22 cellular contexts compared by ENCODE assay signal in genomic region chr15:40011303-40011702, GRCh38. TPM values are rescaled to one million over a fixed set of nuclear protein-coding genes. Genes with fewer than 3 reads are reported as not detected.
A peak's percentile ranks its signal among the peaks of the same experiment; 100 is the strongest.
DNase-seq lines count a peak whose midpoint lies in the region; ATAC-seq and TF ChIP-seq lines count a peak whose summit lies in the region.
"Had no signal": no experiment of that assay in that cellular context is flagged by ENCODE, and none has a peak within 500 bp of the region (broad histone marks: within the 10 kb centered on the region; RNA-seq: fewer than 3 reads in every experiment).

No MANE protein-coding gene starts in this region.

- no peak for TF ChIP-seq EP300 in upper lobe of left lung (IDR thresholded peaks at IDR 0.05)

- no peak overlapping the region for H3K4me3 Mint-ChIP-seq in GM23338
- no peak overlapping the region for H3K4me3 Mint-ChIP-seq in stimulated activated naive CD8-positive, alpha-beta T cell treated with anti-CD3 and anti-CD28 coated beads, Interleukin-15, amount 100 ng/mL, for 72 hours
- H3K4me3 Mint-ChIP-seq: B cell, CD14-positive monocyte had no signal

- H3K27me3 Mint-ChIP-seq in GM23338 (ENCODE audit: insufficient read depth, low read depth, poor library complexity): peaks cover 8% of the 10 kb centered on the region
- no peaks in the 10 kb centered on the region for H3K27me3 Mint-ChIP-seq in stimulated activated naive CD8-positive, alpha-beta T cell treated with anti-CD3 and anti-CD28 coated beads, Interleukin-15, amount 100 ng/mL, for 72 hours
- H3K27me3 Mint-ChIP-seq: B cell had no signal

- H3K4me3 ChIP-seq in GM23338 (no peak overlapping the region), psoas muscle (no peak overlapping the region), upper lobe of left lung (no peak overlapping the region)
- H3K4me3 ChIP-seq: HAP-1 had no signal

- H3K9me2 ChIP-seq in GM23338 (ENCODE audit: insufficient read depth): peaks cover 3% of the 10 kb centered on the region; the same call in 1 of the 2 replicates

- no peak for TF ChIP-seq POLR2A in upper lobe of left lung (IDR thresholded peaks at IDR 0.05)

- no peaks in the 10 kb centered on the region for H3K79me2 ChIP-seq in GM23338 (replicated peaks; ENCODE audit: insufficient read depth)

- H3K9me3 Mint-ChIP-seq in GM23338: peaks cover 42% of the 10 kb centered on the region
- peaks cover 15 to 27% of the 10 kb centered on the region in 2 donors for H3K9me3 Mint-ChIP-seq in stimulated activated naive CD8-positive, alpha-beta T cell treated with anti-CD3 and anti-CD28 coated beads, Interleukin-15, amount 100 ng/mL, for 72 hours

- H3K27ac Mint-ChIP-seq in GM23338: no peak overlapping the region
- H3K27ac Mint-ChIP-seq in stimulated activated naive CD8-positive, alpha-beta T cell treated with anti-CD3 and anti-CD28 coated beads, Interleukin-15, amount 100 ng/mL, for 72 hours: no peak overlapping the region
- H3K27ac Mint-ChIP-seq: B cell, CD14-positive monocyte had no signal

- no peaks in the 10 kb centered on the region for H3K27me3 ChIP-seq in GM23338 (ENCODE audit: insufficient read depth)
- no peaks in the 10 kb centered on the region for H3K27me3 ChIP-seq in layer of hippocampus (ENCODE audit: control insufficient read depth, insufficient read depth, low read length)
- no peaks in the 10 kb centered on the region for H3K27me3 ChIP-seq in psoas muscle (ENCODE audit: insufficient read depth in 3 of 3, low read length in 2 of 3)
- H3K27me3 ChIP-seq in upper lobe of left lung: no peaks in the 10 kb centered on the region

- TF ChIP-seq CTCF in GM23338 (conservative IDR thresholded peaks at IDR 0.05; ENCODE audit: low read depth in 2 of 2) (no peak), psoas muscle (IDR thresholded peaks at IDR 0.05) (no peak), upper lobe of left lung (IDR thresholded peaks at IDR 0.05) (no peak)

- H3K4me1 ChIP-seq in GM23338 (ENCODE audit: insufficient read depth): no peaks in the 10 kb centered on the region
- peaks cover 5% of the 10 kb centered on the region for H3K4me1 ChIP-seq in psoas muscle
- no peaks in the 10 kb centered on the region for H3K4me1 ChIP-seq in upper lobe of left lung
- H3K4me1 ChIP-seq: HAP-1 had no signal

- peaks cover 10% of the 10 kb centered on the region for H3F3A ChIP-seq in GM23338 (replicated peaks; ENCODE audit: low read depth)

- no peak overlapping the region for H3K4me2 ChIP-seq in GM23338

- H3K9me3 ChIP-seq in psoas muscle (no peaks in the 10 kb centered on the region), upper lobe of left lung (peaks cover 5 to 15% (median 8%) of the 10 kb centered on the region in 4 donors)

- no peaks in the 10 kb centered on the region for H4K20me1 ChIP-seq in GM23338 (replicated peaks; ENCODE audit: insufficient read depth)

- no peak for DNase-seq in GM23338 (ENCODE audit: low spot score)
- peak in 8 of 61 donors; percentile 4 to 38 (median 16) for DNase-seq in caudate nucleus (lab: John Stamatoyannopoulos, UW)
- DNase-seq in psoas muscle: no peak
- DNase-seq in upper lobe of left lung: no peak
- no peak for DNase-seq in ecto neural progenitor cell (ENCODE audit: low spot score)
- no peak for DNase-seq in stimulated activated naive CD8-positive, alpha-beta T cell treated with anti-CD3 and anti-CD28 coated beads, Interleukin-15, amount 100 ng/mL, for 72 hours
- DNase-seq in medulla oblongata (ENCODE audit: extremely low spot score): no peak
- DNase-seq: GF-D8, KBM-7, MM.1S, NCI-H1048, NCI-H1436, NCI-H1930, NCI-H345, NCI-H524, NCI-H774, SIG-M5 had no signal

- H3K4me1 Mint-ChIP-seq in GM23338: no peaks in the 10 kb centered on the region
- no peaks in the 10 kb centered on the region for H3K4me1 Mint-ChIP-seq in stimulated activated naive CD8-positive, alpha-beta T cell treated with anti-CD3 and anti-CD28 coated beads, Interleukin-15, amount 100 ng/mL, for 72 hours
- H3K4me1 Mint-ChIP-seq: B cell had no signal

- intact Hi-C loops in psoas muscle (cut with DNase I): no loop called here

- no peak for ATAC-seq in GM23338
- ATAC-seq in psoas muscle: no peak
- no peak for ATAC-seq in upper lobe of left lung (ENCODE audit: low FRiP score in 2 of 2)
- ATAC-seq in stimulated activated naive CD8-positive, alpha-beta T cell treated with anti-CD3 and anti-CD28 coated beads, Interleukin-15, amount 100 ng/mL, for 72 hours: no peak
- ATAC-seq: Panc1 had no signal

- peak overlapping the region; percentile 50; the same call in 1 of the 2 replicates for H3K27ac ChIP-seq in GM23338 (ENCODE audit: low read depth)
- peak overlapping the region; percentile 71 for H3K27ac ChIP-seq in caudate nucleus (ENCODE audit: low read depth, low read length)
- peak overlapping the region; percentile 4 for H3K27ac ChIP-seq in layer of hippocampus (ENCODE audit: low read depth, low read length)
- peak overlapping the region; percentile 54 for H3K27ac ChIP-seq in psoas muscle
- H3K27ac ChIP-seq in upper lobe of left lung: no peak overlapping the region

- H3K36me3 ChIP-seq in GM23338 (ENCODE audit: insufficient read depth) (peaks cover 89% of the 10 kb centered on the region), psoas muscle (ENCODE audit: insufficient read depth in 1 of 2, low read depth in 1 of 2) (peaks cover 9 to 82% of the 10 kb centered on the region in 2 donors), upper lobe of left lung (peaks cover 8 to 97% (median 66%) of the 10 kb centered on the region in 4 donors)

- no peak overlapping the region for H2AFZ ChIP-seq in GM23338

- 91 to 94% (median 93%) methylated on average over 4 of the region's 4 CpGs for WGBS in psoas muscle, 3 donors
- 90 to 95% methylated on average over 4 of the region's 4 CpGs for WGBS in upper lobe of left lung, 2 donors

- H3K36me3 Mint-ChIP-seq in GM23338 (ENCODE audit: low read depth): peaks cover 96% of the 10 kb centered on the region

TF ChIP-seq in GM23338, 12 proteins besides CTCF, POLR2A, EP300 and RAD21 (continues in another document):
- TF ChIP-seq ZNF462 (CRISPR knock-in tag; IDR thresholded peaks at IDR 0.05) (no peak), CREB1 (CRISPR knock-in tag; IDR thresholded peaks at IDR 0.05; ENCODE audit: low read depth) (no peak), JUNB (IDR thresholded peaks at IDR 0.05; ENCODE audit: unreplicated experiment) (no peak), EZH2 (IDR thresholded peaks at IDR 0.05; ENCODE audit: low read depth, unreplicated experiment) (no peak)

RNA-seq across cellular contexts. Expression of gene SRP14, which starts 27.7 kb away (rescaled TPM):
- 249 and 294 TPM in 2 replicates for total RNA-seq in GM23338 (2014; rRNA removed; shearing (Covaris generic))
- 1,410 and 1,412 TPM in 2 replicates for polyA plus RNA-seq in GM23338 (2016; fragmentation: Nextera tagmentation; extraction: Ambion mirVana)
- total RNA-seq in psoas muscle: 100 to 1,000 TPM; 134 to 170 (median 153) TPM
- 100 to 1,000 TPM; 279 to 288 (median 280) TPM for polyA plus RNA-seq in psoas muscle
- 100 to 1,000 TPM in 5 of 6 donors, 10 to 100 TPM in 1; 55.5 to 342 (median 191) TPM for total RNA-seq in upper lobe of left lung

Comparison
In these comparisons a context has a peak if more than half of its experiments do, and no peak if none do; other contexts are left out.
1. H3K27ac ChIP-seq: peak in GM23338 (single experiment), caudate nucleus (single experiment), layer of hippocampus (single experiment) and psoas muscle (single experiment); none in upper lobe of left lung (0 of 4).